6 cellular contexts compared by ENCODE assay signal in genomic region chr11:119629085-119629484, GRCh38.
"Had no signal": no experiment of that assay in that cellular context is flagged by ENCODE, and none has a peak within 500 bp of the region (broad histone marks: within the 10 kb centered on the region; RNA-seq: fewer than 3 reads in every experiment).

No MANE protein-coding gene starts in this region.

- H3K4me2 ChIP-seq: GM23338 had no signal

- H3K9me3 Mint-ChIP-seq: GM23338, H9 had no signal

- H2AFZ ChIP-seq: GM23338 had no signal

- ATAC-seq: GM23338, HepG2, K562 had no signal

- H3K27ac Mint-ChIP-seq: GM23338, H9 had no signal

- DNase-seq: H9, HCEC 1CT had no signal

- H3K4me3 Mint-ChIP-seq: GM23338, H9 had no signal

- H3K4me3 ChIP-seq: GM23338, K562 had no signal

- H3K27ac ChIP-seq: HL-60 had no signal
